22 cellular contexts compared by ENCODE assay signal in genomic region chr5:144465441-144465840, GRCh38.
A peak's percentile ranks its signal among the peaks of the same experiment; 100 is the strongest.
DNase-seq lines count a peak whose midpoint lies in the region; ATAC-seq and TF ChIP-seq lines count a peak whose summit lies in the region.
"Had no signal": no experiment of that assay in that cellular context is flagged by ENCODE, and none has a peak within 500 bp of the region (broad histone marks: within the 10 kb centered on the region; RNA-seq: fewer than 3 reads in every experiment).

No MANE protein-coding gene starts in this region.

- TF ChIP-seq CTCF in heart left ventricle (IDR thresholded peaks at IDR 0.05): no peak

- DNase-seq in NCI-H510A treated with DMSO at 0.1 percent for 48 hours (lab: John Stamatoyannopoulos, UW) (peak; percentile 27), NCI-H510A (lab: John Stamatoyannopoulos, UW) (no peak), NCI-H1092 treated with DMSO at 0.1 percent for 48 hours (lab: John Stamatoyannopoulos, UW) (peak; percentile 13), NCI-H69 (lab: John Stamatoyannopoulos, UW) (peak; percentile 90), NCI-H1436 (lab: John Stamatoyannopoulos, UW) (no peak), heart left ventricle (no peak), anterior cingulate cortex (lab: John Stamatoyannopoulos, UW) (no peak)
- DNase-seq: C1 segment of cervical spinal cord; Caco-2; CD4-positive, alpha-beta memory T cell; DMS 273 treated with DMSO at 0.1 percent for 48 hours; IMR-90; KG1; MG63; NCI-H187; NCI-H524; Right ventricle myocardium superior; RPMI8226; T-helper 2 cell had no signal

- H3K4me3 ChIP-seq in heart left ventricle: no peak overlapping the region
- H3K4me3 ChIP-seq: A549, MG63, SJSA1 had no signal

- no peaks in the 10 kb centered on the region for H3K4me1 ChIP-seq in heart left ventricle
- H3K4me1 ChIP-seq: A549, Caco-2, SJSA1 had no signal

- no peak overlapping the region for H3K27ac ChIP-seq in heart left ventricle
- H3K27ac ChIP-seq: A549, SJSA1 had no signal

- TF ChIP-seq POLR2A in heart left ventricle (IDR thresholded peaks at IDR 0.05): no peak

- WGBS in heart left ventricle, 4 donors: 73 to 82% (median 78%) methylated on average over 4 of the region's 4 CpGs

- intact Hi-C loops in heart left ventricle (cut with DNase I): no loop called here

- no peak for ATAC-seq in heart left ventricle
- ATAC-seq: A549, HCT116 had no signal

- no peaks in the 10 kb centered on the region for H3K36me3 ChIP-seq in heart left ventricle
- H3K36me3 ChIP-seq: MG63, SJSA1 had no signal

- H3K27me3 ChIP-seq in heart left ventricle: no peaks in the 10 kb centered on the region

- no peaks in the 10 kb centered on the region for H3K9me3 ChIP-seq in heart left ventricle
- H3K9me3 ChIP-seq: A549, Caco-2, MG63, SJSA1 had no signal

Comparison
In these comparisons a context has a peak if more than half of its experiments do, and no peak if none do; other contexts are left out.
1. DNase-seq: peak in NCI-H510A treated with DMSO at 0.1 percent for 48 hours (single experiment), NCI-H1092 treated with DMSO at 0.1 percent for 48 hours (single experiment) and NCI-H69 (single experiment); none in NCI-H510A (single experiment), NCI-H1436 (single experiment), heart left ventricle (0 of 5) and anterior cingulate cortex (0 of 58).